ENCODE assay signal across 36 cellular contexts in genomic region chr16:52487849-52488457, GRCh38. TPM values are rescaled to one million over a fixed set of nuclear protein-coding genes. Genes with fewer than 3 reads are reported as not detected.
"Had no signal": no experiment of that assay in that cellular context is flagged by ENCODE, and none has a peak within 500 bp of the region (broad histone marks: within the 10 kb centered on the region; RNA-seq: fewer than 3 reads in every experiment).

No MANE protein-coding gene starts in this region.

- H3K9me3 ChIP-seq: adrenal gland, breast epithelium had no signal

- DNase-seq: activated CD4-positive, alpha-beta memory T cell treated with anti-CD3 and anti-CD28 coated beads for 36 hours; activated CD4-positive, alpha-beta T cell treated with anti-CD3 and anti-CD28 coated beads for 36 hours; activated CD4-positive, alpha-beta T cell treated with anti-CD3 and anti-CD28 coated beads, Interleukin-2, amount 10 ng/mL, durations not matched to agents 24 days and 14 days; activated CD4-positive, CD25-positive, alpha-beta regulatory T cell; activated CD4-positive, CD25-positive, alpha-beta regulatory T cell treated with anti-CD3 and anti-CD28 coated beads, Interleukin-2, amount 50 U/mL, for 72 hours; activated CD8-positive, alpha-beta memory T cell treated with anti-CD3 and anti-CD28 coated beads, Interleukin-2, amount 10 ng/mL, durations not matched to agents 7 days and 5 days; activated CD8-positive, alpha-beta memory T cell treated with anti-CD3 and anti-CD28 coated beads, Interleukin-2, amount 50 U/mL, for 4 hours; activated CD8-positive, alpha-beta T cell treated with anti-CD3 and anti-CD28 coated beads, Interleukin-2, amount 10 ng/mL, durations not matched to agents 7 days and 5 days; activated effector memory CD4-positive, alpha-beta T cell treated with anti-CD3 and anti-CD28 coated beads, Interleukin-2, amount 50 U/mL, for 16 hours; activated naive CD4-positive, alpha-beta T cell treated with anti-CD3 and anti-CD28 coated beads for 36 hours; activated naive CD8-positive, alpha-beta T cell treated with anti-CD3 and anti-CD28 coated beads for 36 hours; activated naive CD8-positive, alpha-beta T cell treated with anti-CD3 and anti-CD28 coated beads, Interleukin-2, amount 50 U/mL, for 24 hours; activated T-cell treated with anti-CD3 and anti-CD28 coated beads, Interleukin-2, amount 50 U/mL, for 1 hour; activated T-cell treated with anti-CD3 and anti-CD28 coated beads, Interleukin-2, amount 50 U/mL, for 48 hours; adrenal gland; amygdala; aorta; central memory CD4-positive, alpha-beta T cell; cerebellar nuclear complex; dorsolateral prefrontal cortex; effector memory CD4-positive, alpha-beta T cell; endodermal cell; foreskin fibroblast; T-helper 2 cell had no signal

- H3K4me3 ChIP-seq: adrenal gland, breast epithelium, cardiac muscle cell, coronary artery, dorsolateral prefrontal cortex had no signal

- H3K27me3 ChIP-seq: adrenal gland, breast epithelium, cardiac muscle cell, dorsolateral prefrontal cortex had no signal

- H3K4me1 ChIP-seq: adrenal gland, breast epithelium had no signal

- ATAC-seq: activated CD4-positive, alpha-beta T cell treated with anti-CD3 and anti-CD28 coated beads for 36 hours; activated CD8-positive, alpha-beta memory T cell treated with anti-CD3 and anti-CD28 coated beads, Interleukin-2, amount 10 ng/mL, durations not matched to agents 7 days and 5 days; activated CD8-positive, alpha-beta T cell treated with anti-CD3 and anti-CD28 coated beads, Interleukin-2, amount 10 ng/mL, durations not matched to agents 7 days and 5 days; activated naive CD8-positive, alpha-beta T cell treated with anti-CD3 and anti-CD28 coated beads, Interleukin-2, amount 50 U/mL, for 24 hours; esophagus mucosa had no signal

- H3K27ac ChIP-seq: adrenal gland, breast epithelium, cardiac muscle cell, coronary artery, dorsolateral prefrontal cortex had no signal

- FAIRE-seq: frontal cortex had no signal

- H3K36me3 ChIP-seq: adrenal gland, breast epithelium, cardiac muscle cell had no signal

- H3K27ac Mint-ChIP-seq: activated CD4-positive, alpha-beta memory T cell treated with anti-CD3 and anti-CD28 coated beads for 36 hours; activated CD4-positive, alpha-beta T cell treated with anti-CD3 and anti-CD28 coated beads for 36 hours; activated CD4-positive, alpha-beta T cell treated with anti-CD3 and anti-CD28 coated beads, Interleukin-2, amount 10 ng/mL, durations not matched to agents 24 days and 14 days; activated CD8-positive, alpha-beta memory T cell treated with anti-CD3 and anti-CD28 coated beads, Interleukin-2, amount 10 ng/mL, durations not matched to agents 7 days and 5 days; activated CD8-positive, alpha-beta T cell treated with anti-CD3 and anti-CD28 coated beads, Interleukin-2, amount 10 ng/mL, durations not matched to agents 7 days and 5 days; activated naive CD4-positive, alpha-beta T cell treated with anti-CD3 and anti-CD28 coated beads for 36 hours; activated naive CD4-positive, alpha-beta T cell treated with anti-CD3 and anti-CD28 coated beads, Interleukin-2, amount 50 U/mL, for 24 hours; activated naive CD8-positive, alpha-beta T cell treated with anti-CD3 and anti-CD28 coated beads for 36 hours; activated naive CD8-positive, alpha-beta T cell treated with anti-CD3 and anti-CD28 coated beads, Interleukin-2, amount 50 U/mL, for 24 hours; activated T-helper 1 cell treated with anti-CD3 and anti-CD28 coated beads, Interleukin-12 subunit alpha, Interleukin-12 subunit beta, Interleukin-2, Interleukin-4 antibody, amounts not matched to agents 30 ng/mL and 10 ng/mL and 1 ng/mL, durations not matched to agents 14 hours and 24 hours and 36 hours; activated T-helper 2 cell treated with anti-CD3 and anti-CD28 coated beads, Interferon-gamma antibody, Interleukin-2, Interleukin-4, amounts not matched to agents 10 μg/mL and 5 μg/mL and 100 μg/mL, durations not matched to agents 14 hours and 24 hours and 36 hours; dendritic cell treated with granulocyte-macrophage colony-stimulating factor and Interleukin-4, amounts not matched to agents 40 ng/mL and 50 ng/mL, for 4 days; endodermal cell had no signal

- H3K9me3 Mint-ChIP-seq: activated CD4-positive, alpha-beta T cell treated with anti-CD3 and anti-CD28 coated beads, Interleukin-2, amount 10 ng/mL, durations not matched to agents 24 days and 14 days; dendritic cell treated with granulocyte-macrophage colony-stimulating factor and Interleukin-4, amounts not matched to agents 40 ng/mL and 50 ng/mL, for 4 days; endodermal cell had no signal

- H3K4me3 Mint-ChIP-seq: activated CD4-positive, alpha-beta memory T cell treated with anti-CD3 and anti-CD28 coated beads for 36 hours; activated CD4-positive, alpha-beta T cell treated with anti-CD3 and anti-CD28 coated beads for 36 hours; activated CD4-positive, alpha-beta T cell treated with anti-CD3 and anti-CD28 coated beads, Interleukin-2, amount 10 ng/mL, durations not matched to agents 24 days and 14 days; activated CD8-positive, alpha-beta memory T cell treated with anti-CD3 and anti-CD28 coated beads, Interleukin-2, amount 10 ng/mL, durations not matched to agents 7 days and 5 days; activated CD8-positive, alpha-beta T cell treated with anti-CD3 and anti-CD28 coated beads, Interleukin-2, amount 10 ng/mL, durations not matched to agents 7 days and 5 days; activated naive CD4-positive, alpha-beta T cell treated with anti-CD3 and anti-CD28 coated beads for 36 hours; activated naive CD4-positive, alpha-beta T cell treated with anti-CD3 and anti-CD28 coated beads, Interleukin-2, amount 50 U/mL, for 24 hours; activated naive CD8-positive, alpha-beta T cell treated with anti-CD3 and anti-CD28 coated beads for 36 hours; activated naive CD8-positive, alpha-beta T cell treated with anti-CD3 and anti-CD28 coated beads, Interleukin-2, amount 50 U/mL, for 24 hours; activated T-helper 1 cell treated with anti-CD3 and anti-CD28 coated beads, Interleukin-12 subunit alpha, Interleukin-12 subunit beta, Interleukin-2, Interleukin-4 antibody, amounts not matched to agents 30 ng/mL and 10 ng/mL and 1 ng/mL, durations not matched to agents 14 hours and 24 hours and 36 hours; brain; dendritic cell treated with granulocyte-macrophage colony-stimulating factor and Interleukin-4, amounts not matched to agents 40 ng/mL and 50 ng/mL, for 4 days; endodermal cell had no signal

- H3K4me1 Mint-ChIP-seq: activated CD4-positive, alpha-beta T cell treated with anti-CD3 and anti-CD28 coated beads for 36 hours; activated CD4-positive, alpha-beta T cell treated with anti-CD3 and anti-CD28 coated beads, Interleukin-2, amount 10 ng/mL, durations not matched to agents 24 days and 14 days; activated CD8-positive, alpha-beta memory T cell treated with anti-CD3 and anti-CD28 coated beads, Interleukin-2, amount 10 ng/mL, durations not matched to agents 7 days and 5 days; activated naive CD4-positive, alpha-beta T cell treated with anti-CD3 and anti-CD28 coated beads, Interleukin-2, amount 50 U/mL, for 24 hours; activated naive CD8-positive, alpha-beta T cell treated with anti-CD3 and anti-CD28 coated beads for 36 hours; activated naive CD8-positive, alpha-beta T cell treated with anti-CD3 and anti-CD28 coated beads, Interleukin-2, amount 50 U/mL, for 24 hours had no signal

- H3K27me3 Mint-ChIP-seq: activated CD4-positive, alpha-beta memory T cell treated with anti-CD3 and anti-CD28 coated beads for 36 hours; activated CD4-positive, alpha-beta T cell treated with anti-CD3 and anti-CD28 coated beads for 36 hours; activated CD4-positive, alpha-beta T cell treated with anti-CD3 and anti-CD28 coated beads, Interleukin-2, amount 10 ng/mL, durations not matched to agents 24 days and 14 days; activated CD8-positive, alpha-beta memory T cell treated with anti-CD3 and anti-CD28 coated beads, Interleukin-2, amount 10 ng/mL, durations not matched to agents 7 days and 5 days; activated naive CD4-positive, alpha-beta T cell treated with anti-CD3 and anti-CD28 coated beads, Interleukin-2, amount 50 U/mL, for 24 hours; activated naive CD8-positive, alpha-beta T cell treated with anti-CD3 and anti-CD28 coated beads for 36 hours; activated naive CD8-positive, alpha-beta T cell treated with anti-CD3 and anti-CD28 coated beads, Interleukin-2, amount 50 U/mL, for 24 hours; brain; dendritic cell treated with granulocyte-macrophage colony-stimulating factor and Interleukin-4, amounts not matched to agents 40 ng/mL and 50 ng/mL, for 4 days had no signal

- H3K36me3 Mint-ChIP-seq: activated CD4-positive, alpha-beta memory T cell treated with anti-CD3 and anti-CD28 coated beads for 36 hours; activated CD8-positive, alpha-beta memory T cell treated with anti-CD3 and anti-CD28 coated beads, Interleukin-2, amount 10 ng/mL, durations not matched to agents 7 days and 5 days; activated naive CD4-positive, alpha-beta T cell treated with anti-CD3 and anti-CD28 coated beads, Interleukin-2, amount 50 U/mL, for 24 hours; activated naive CD8-positive, alpha-beta T cell treated with anti-CD3 and anti-CD28 coated beads for 36 hours had no signal

RNA-seq across cellular contexts. Expression of gene TOX3, which starts 59.0 kb away (rescaled TPM):
- total RNA-seq: activated CD4-positive, alpha-beta memory T cell treated with anti-CD3 and anti-CD28 coated beads for 36 hours; activated CD4-positive, alpha-beta T cell treated with anti-CD3 and anti-CD28 coated beads for 36 hours; activated CD4-positive, alpha-beta T cell treated with anti-CD3 and anti-CD28 coated beads, Interleukin-2, amount 10 ng/mL, durations not matched to agents 24 days and 14 days; activated CD8-positive, alpha-beta memory T cell treated with anti-CD3 and anti-CD28 coated beads for 36 hours; activated CD8-positive, alpha-beta memory T cell treated with anti-CD3 and anti-CD28 coated beads, Interleukin-2, amount 10 ng/mL, durations not matched to agents 7 days and 5 days; activated CD8-positive, alpha-beta T cell treated with anti-CD3 and anti-CD28 coated beads, Interleukin-2, amount 10 ng/mL, durations not matched to agents 7 days and 5 days; activated naive CD4-positive, alpha-beta T cell treated with anti-CD3 and anti-CD28 coated beads for 36 hours; activated naive CD8-positive, alpha-beta T cell treated with anti-CD3 and anti-CD28 coated beads for 36 hours; activated T-helper 1 cell treated with anti-CD3 and anti-CD28 coated beads, Interleukin-12 subunit alpha, Interleukin-12 subunit beta, Interleukin-2, Interleukin-4 antibody, amounts not matched to agents 30 ng/mL and 10 ng/mL and 1 ng/mL, durations not matched to agents 14 hours and 24 hours and 36 hours; activated T-helper 2 cell treated with anti-CD3 and anti-CD28 coated beads, Interferon-gamma antibody, Interleukin-2, Interleukin-4, amounts not matched to agents 10 μg/mL and 5 μg/mL and 100 μg/mL, durations not matched to agents 14 hours and 24 hours and 36 hours; aorta; T-helper 1 cell treated with Interleukin-12 subunit alpha and Interleukin-12 subunit beta and Interleukin-4 antibody, amounts not matched to agents 30 ng/mL and 1 ng/mL, for 36 hours had no signal
